Comparison of ENCODE assay signal across 1 cellular context in genomic region chr5:123746683-123747360, GRCh38.
TF ChIP-seq lines count a peak whose summit lies in the region.

No MANE protein-coding gene starts in this region.

TF ChIP-seq in H1, 55 proteins besides CTCF, POLR2A, EP300 and RAD21:
- TF ChIP-seq ZNF274 (IDR thresholded peaks at IDR 0.05; ENCODE audit: borderline replicate concordance, extremely low read depth, low read length) (no peak), USF2 (IDR thresholded peaks at IDR 0.05; ENCODE audit: low read length) (no peak), RFX5 (IDR thresholded peaks at IDR 0.05; ENCODE audit: borderline replicate concordance, low read depth, low read length) (no peak), MAX (IDR thresholded peaks at IDR 0.05) (no peak), BCL11A (IDR thresholded peaks at IDR 0.05; ENCODE audit: low read depth in 2 of 2, low read length in 2 of 2) (no peak), HDAC2 (IDR thresholded peaks at IDR 0.05; ENCODE audit: borderline replicate concordance in 1 of 2, low read depth in 2 of 2, low read length in 2 of 2) (no peak), SUZ12 (IDR thresholded peaks at IDR 0.05; ENCODE audit: low read length) (no peak), CREB1 (IDR thresholded peaks at IDR 0.05) (no peak), PHF8 (conservative IDR thresholded peaks at IDR 0.05; ENCODE audit: low read depth, low read length) (no peak), SP2 (IDR thresholded peaks at IDR 0.05; ENCODE audit: low read length) (no peak)
